In genomic region chr15:41416162-41416741, GRCh38 we compare ENCODE assay signal across 8 cellular contexts. TPM values are rescaled to one million over a fixed set of nuclear protein-coding genes. Genes with fewer than 3 reads are reported as not detected.
DNase-seq lines count a peak whose midpoint lies in the region; ATAC-seq and TF ChIP-seq lines count a peak whose summit lies in the region.

No MANE protein-coding gene starts in this region.

- H3K36me3 ChIP-seq in body of pancreas (replicated peaks in 1 of 2; ENCODE audit: insufficient read depth in 1 of 2, low read depth in 2 of 2): no peaks in the 10 kb centered on the region
- H3K36me3 ChIP-seq in lower lobe of right lung: no peaks in the 10 kb centered on the region
- H3K36me3 ChIP-seq in vagina: no peaks in the 10 kb centered on the region

- peak overlapping the region; percentile 97 to 99 for H3K4me3 ChIP-seq in body of pancreas
- peak overlapping the region; percentile 93 for H3K4me3 ChIP-seq in lower lobe of right lung
- H3K4me3 ChIP-seq in vagina: peak overlapping the region; percentile 68 to 78

- ATAC-seq in GM18907 (IDR thresholded peaks at IDR 0.05; ENCODE audit: unreplicated experiment) (peak; percentile 18), HG03460 (IDR thresholded peaks at IDR 0.05; ENCODE audit: unreplicated experiment) (peak; percentile 14), body of pancreas (peak; percentile 13), lower lobe of right lung (peak; percentile 24 to 39)

- TF ChIP-seq POLR2A in body of pancreas (IDR thresholded peaks at IDR 0.05) (no peak), vagina (IDR thresholded peaks at IDR 0.05) (no peak)

- WGBS in body of pancreas, 2 donors: 23 to 28% methylated on average over 19 of the region's 19 CpGs

- H3K4me1 ChIP-seq in body of pancreas (peaks cover 39% of the 10 kb centered on the region), lower lobe of right lung (peaks cover 26% of the 10 kb centered on the region), vagina (peaks cover 44% of the 10 kb centered on the region)

- intact Hi-C loops in body of pancreas (cut with DNase I) (no loop called here), lower lobe of right lung (cut with DNase I) (no loop called here), vagina (cut with DNase I) (no loop called here)

- H3K27ac ChIP-seq in body of pancreas (peak overlapping the region; percentile 52 to 88 (median 82)), lower lobe of right lung (peak overlapping the region; percentile 90), vagina (peak overlapping the region; percentile 72)

- no peaks in the 10 kb centered on the region for H3K9me3 ChIP-seq in body of pancreas
- H3K9me3 ChIP-seq in lower lobe of right lung: no peaks in the 10 kb centered on the region
- no peaks in the 10 kb centered on the region for H3K9me3 ChIP-seq in vagina

- H3K27me3 ChIP-seq in body of pancreas: no peaks in the 10 kb centered on the region
- H3K27me3 ChIP-seq in lower lobe of right lung (ENCODE audit: low read depth): no peaks in the 10 kb centered on the region
- H3K27me3 ChIP-seq in vagina: no peaks in the 10 kb centered on the region

- DNase-seq in body of pancreas (no peak), lower lobe of right lung (no peak), vagina (ENCODE audit: extremely low spot score in 2 of 2) (no peak), NCI-H524 (lab: John Stamatoyannopoulos, UW) (no peak), NCI-H1048 (lab: John Stamatoyannopoulos, UW) (no peak)
- no peak for DNase-seq in activated effector memory CD4-positive, alpha-beta T cell treated with anti-CD3 and anti-CD28 coated beads, Interleukin-2, amount 50 U/mL, for 16 hours

- TF ChIP-seq CTCF in body of pancreas (IDR thresholded peaks at IDR 0.05) (no peak), lower lobe of right lung (IDR thresholded peaks at IDR 0.05) (no peak), vagina (IDR thresholded peaks at IDR 0.05) (no peak)

RNA-seq across cellular contexts. Expression of gene RTF1, which starts 0.6 kb away (rescaled TPM):
- total RNA-seq in body of pancreas (10 to 100 TPM; 10.9 to 22.1 TPM), lower lobe of right lung (27.1 TPM), vagina (32.2 TPM)

RNA-seq across cellular contexts. Expression of gene NDUFAF1, which starts 14.0 kb away (rescaled TPM):
- total RNA-seq in body of pancreas (1 to 10 TPM; 7.0 to 8.2 TPM), lower lobe of right lung (16.3 TPM), vagina (6.9 TPM)
